In the genomic region with DNA sequence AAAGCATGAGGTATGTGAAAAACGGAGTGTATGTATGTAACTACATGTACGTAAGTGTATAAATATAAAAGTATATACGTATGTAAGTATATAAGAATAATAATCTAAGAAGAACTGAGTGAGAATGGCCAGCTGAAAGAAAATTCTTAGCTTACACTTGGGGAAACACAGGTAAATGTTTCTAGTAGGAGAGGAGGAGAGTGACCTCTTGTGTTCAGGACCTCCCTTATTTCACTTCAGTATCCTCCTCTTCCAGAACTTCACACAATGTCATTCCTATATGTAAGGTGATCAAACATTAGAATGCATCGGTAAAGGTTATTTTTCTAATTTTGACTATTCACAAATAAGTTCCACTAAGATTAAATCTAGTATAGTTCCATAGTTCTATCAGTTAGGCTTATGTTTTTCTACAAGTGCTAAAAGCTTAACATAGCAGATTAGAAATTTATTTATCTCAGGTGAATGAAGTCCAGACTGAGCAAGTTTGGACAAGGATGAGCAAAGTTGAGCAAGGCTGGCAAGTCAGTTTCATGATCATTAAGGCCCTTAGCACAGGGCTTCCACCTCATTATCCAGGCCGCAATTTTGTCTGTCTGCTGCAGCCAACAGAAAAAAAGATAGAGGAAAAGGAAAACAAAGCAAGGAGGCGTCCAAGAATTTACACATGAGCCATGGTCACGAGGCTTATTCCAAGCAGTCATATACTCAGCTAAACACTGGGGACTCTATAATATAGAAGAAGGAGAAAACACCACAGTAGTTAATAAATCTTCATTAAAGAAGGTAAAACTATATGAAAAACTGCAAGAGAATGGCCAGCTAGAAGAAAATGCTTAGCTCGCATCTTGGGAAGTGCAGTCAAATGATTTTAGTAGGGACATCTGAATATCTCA, we compare ENCODE assay signal across 12 cellular contexts. TPM values are rescaled to one million over a fixed set of nuclear protein-coding genes. Genes with fewer than 3 reads are reported as not detected.
DNase-seq lines count a peak whose midpoint lies in the region; ATAC-seq, FAIRE-seq and TF ChIP-seq lines count a peak whose summit lies in the region.
"Had no signal": no experiment of that assay in that cellular context is flagged by ENCODE, and none has a peak within 500 bp of the region (broad histone marks: within the 10 kb centered on the region; RNA-seq: fewer than 3 reads in every experiment).

No MANE protein-coding gene starts in this region.

- TF ChIP-seq RAD21 in SK-N-SH (IDR thresholded peaks at IDR 0.05; ENCODE audit: low read length), result peak; percentile 52

- FAIRE-seq in small intestine (lab: Jason Lieb, UNC), result no peak

- TF ChIP-seq CTCF in SK-N-SH (IDR thresholded peaks at IDR 0.05) (peak; percentile 61), fibroblast of mammary gland (conservative IDR thresholded peaks at IDR 0.05; ENCODE audit: control insufficient read depth, insufficient read depth, low read depth, low read length) (peak; percentile 25)

- TF ChIP-seq EP300 in SK-N-SH (IDR thresholded peaks at IDR 0.05; ENCODE audit: borderline replicate concordance in 1 of 2, low read depth in 1 of 2, low read length in 1 of 2), result no peak

- no peaks in the 10 kb centered on the region for H3K79me2 ChIP-seq in SK-N-SH (ENCODE audit: insufficient read depth)
- H3K79me2 ChIP-seq: parathyroid adenoma had no signal

- WGBS in SK-N-SH (ENCODE audit: low lambda C conversion rate), result 42% methylated on average over 8 of the region's 8 CpGs
- 69 to 74% (median 70%) methylated on average over 8 of the region's 8 CpGs for WGBS in small intestine, 3 donors

- H3K9ac ChIP-seq in SK-N-SH, result peak overlapping the region; percentile 74; the same call in 1 of the 2 replicates
- H3K9ac ChIP-seq: parathyroid adenoma had no signal

- DNase-seq in H7 (peak; percentile 8), SK-N-SH (no peak), fibroblast of mammary gland (ENCODE audit: low read depth) (peak; percentile 48), small intestine (peak; percentile 52), substantia nigra (lab: John Stamatoyannopoulos, UW) (no peak), NCI-H226 (no peak)
- DNase-seq: activated naive CD4-positive, alpha-beta T cell treated with anti-CD3 and anti-CD28 coated beads, Interleukin-2, amount 10 ng/mL, durations not matched to agents 7 days and 5 days; islet precursor cell; NCI-H2081 treated with DMSO at 0.1 percent for 48 hours had no signal

- H3K4me3 ChIP-seq in H7 (ENCODE audit: insufficient read depth, low read depth, low read length), result no peak overlapping the region
- no peak overlapping the region for H3K4me3 ChIP-seq in SK-N-SH (ENCODE audit: low read depth in 2 of 2, low read length in 1 of 2)
- no peak overlapping the region for H3K4me3 ChIP-seq in fibroblast of mammary gland (ENCODE audit: control insufficient read depth, low read depth, low read length)
- no peak overlapping the region for H3K4me3 ChIP-seq in small intestine (ENCODE audit: low read depth in 1 of 2, low read length in 2 of 2)
- H3K4me3 ChIP-seq: SJSA1 had no signal

- H4K20me1 ChIP-seq in SK-N-SH (ENCODE audit: insufficient read depth), result no peaks in the 10 kb centered on the region

- H3K9me3 ChIP-seq in SK-N-SH (no peaks in the 10 kb centered on the region), small intestine (ENCODE audit: control insufficient read depth, low read depth) (no peaks in the 10 kb centered on the region)
- H3K9me3 ChIP-seq: SJSA1 had no signal

- H3K4me2 ChIP-seq in SK-N-SH, result peak overlapping the region; percentile 79; the same call in 1 of the 2 replicates

- H3K27me3 ChIP-seq in H7 (ENCODE audit: control insufficient read depth, insufficient read depth, low read length) (no peaks in the 10 kb centered on the region), SK-N-SH (ENCODE audit: insufficient read depth) (no peaks in the 10 kb centered on the region), small intestine (ENCODE audit: control insufficient read depth in 2 of 2, insufficient read depth in 2 of 2, low read length in 2 of 2) (no peaks in the 10 kb centered on the region)
- H3K27me3 ChIP-seq: SJSA1 had no signal

- H3K9me2 ChIP-seq in SK-N-SH, result no peaks in the 10 kb centered on the region

- peaks cover 0 to 15% of the 10 kb centered on the region in 2 experiments; a peak in 2 of 4 replicates for H3K4me1 ChIP-seq in SK-N-SH (ENCODE audit: control insufficient read depth in 1 of 2, insufficient read depth in 2 of 2, low read depth in 1 of 2, low read length in 1 of 2)
- H3K4me1 ChIP-seq in small intestine (ENCODE audit: control insufficient read depth in 2 of 2, insufficient read depth in 1 of 2, low read depth in 1 of 2, low read length in 1 of 2), result no peaks in the 10 kb centered on the region
- H3K4me1 ChIP-seq: parathyroid adenoma, SJSA1 had no signal

- no peak for ATAC-seq in HG02970 (IDR thresholded peaks at IDR 0.05; ENCODE audit: low FRiP score, unreplicated experiment)

- CTCF ChIA-PET in SK-N-SH (lab: Yijun Ruan, JAX), result interaction anchor here (0.8 to 2.3 kb wide), 7 partner anchors 10 to 1327 kb away, joined by 3 to 16 read pairs (median 3); no protein-coding TSS in a partner anchor

- peak overlapping the region; percentile 84 to 94; a peak in 3 of 4 replicates for H3K27ac ChIP-seq in SK-N-SH (ENCODE audit: low read depth in 2 of 2, low read length in 1 of 2)
- H3K27ac ChIP-seq in small intestine (ENCODE audit: low read depth in 1 of 2, low read length in 1 of 2), result no peak overlapping the region
- H3K27ac ChIP-seq in substantia nigra (ENCODE audit: low read depth, low read length, poor library complexity, severe bottlenecking), result no peak overlapping the region
- H3K27ac ChIP-seq: parathyroid adenoma, SJSA1 had no signal

- POLR2A ChIA-PET in SK-N-SH (lab: Yijun Ruan, JAX), result no interaction called here

- H3F3A ChIP-seq in SK-N-SH (replicated peaks; ENCODE audit: insufficient read depth), result peaks cover 47% of the 10 kb centered on the region

- H3K36me3 ChIP-seq in H7 (replicated peaks; ENCODE audit: control insufficient read depth, insufficient read depth, low read length) (no peaks in the 10 kb centered on the region), SK-N-SH (replicated peaks in 1 of 2; ENCODE audit: control insufficient read depth in 1 of 2, insufficient read depth in 2 of 2, low read length in 1 of 2) (no peaks in the 10 kb centered on the region), small intestine (ENCODE audit: control insufficient read depth in 2 of 2, insufficient read depth in 2 of 2, low read length in 2 of 2) (no peaks in the 10 kb centered on the region)
- H3K36me3 ChIP-seq: SJSA1 had no signal

- H2AFZ ChIP-seq in SK-N-SH (ENCODE audit: low read depth), result peak overlapping the region; percentile 38
- H2AFZ ChIP-seq: parathyroid adenoma had no signal

TF ChIP-seq in SK-N-SH, 30 proteins besides CTCF, POLR2A, EP300 and RAD21:
- peak; percentile 38; the same call in 1 of the 2 replicates for TF ChIP-seq SMC3 (IDR thresholded peaks at IDR 0.05; ENCODE audit: low read depth, low read length)
- TF ChIP-seq RFX5 (IDR thresholded peaks at IDR 0.05; ENCODE audit: low read length), result no peak

RNA-seq across cellular contexts. Expression of a gene that starts 7.1 kb away (rescaled TPM):
- total RNA-seq in H7 (2014; rRNA removed; shearing (Covaris generic)), result not detected in 2 replicates
- polyA plus RNA-seq in SK-N-SH (2012; rRNA removed) (0.24 and 0.26 TPM in 2 replicates), small intestine (not detected)
- 0.21 and 0.22 TPM in 2 replicates for polyA plus RNA-seq in SK-N-SH (2012; cell fraction: cytosol; rRNA removed)
- polyA plus RNA-seq in SK-N-SH (2012; cell fraction: nucleus; rRNA removed), result 0.43 and 0.82 TPM in 2 replicates
- total RNA-seq: SJSA1 had no signal

Comparison
In these comparisons a context has a peak if more than half of its experiments do, and no peak if none do; other contexts are left out.
1. DNase-seq: peak in H7 (single experiment), fibroblast of mammary gland (single experiment) and small intestine (single experiment); none in SK-N-SH (single experiment), substantia nigra (0 of 49) and NCI-H226 (single experiment).
2. H3K27ac ChIP-seq: peak in SK-N-SH (2 of 2); none in small intestine (0 of 2) and substantia nigra (single experiment).